8 cellular contexts compared by ENCODE assay signal in genomic region chr22:25235547-25236290, GRCh38. TPM values are rescaled to one million over a fixed set of nuclear protein-coding genes. Genes with fewer than 3 reads are reported as not detected.
A peak's percentile ranks its signal among the peaks of the same experiment; 100 is the strongest.
DNase-seq lines count a peak whose midpoint lies in the region; ATAC-seq and TF ChIP-seq lines count a peak whose summit lies in the region.

No MANE protein-coding gene starts in this region.

- peaks cover 0 to 4% (median 0%) of the 10 kb centered on the region in 3 donors for H3K36me3 Mint-ChIP-seq in CD8-positive, alpha-beta memory T cell
- no peaks in the 10 kb centered on the region for H3K36me3 Mint-ChIP-seq in H9 (ENCODE audit: insufficient read depth in 1 of 3, low read depth in 3 of 3)

- no peak overlapping the region for H3K4me2 ChIP-seq in H9 (ENCODE audit: insufficient read depth, insufficient read length, low read length)

- no peak overlapping the region for H3K18ac ChIP-seq in H9 (ENCODE audit: insufficient read length, low read depth, low read length)

- H3K27me3 Mint-ChIP-seq in CD8-positive, alpha-beta memory T cell, result peaks cover 25 to 60% of the 10 kb centered on the region in 2 donors
- H3K27me3 Mint-ChIP-seq in H9 (ENCODE audit: low read depth), result peaks cover 23% of the 10 kb centered on the region

- no peaks in the 10 kb centered on the region for H3K36me3 ChIP-seq in CD8-positive, alpha-beta memory T cell (ENCODE audit: insufficient read depth, low read length)

- H2AFZ ChIP-seq in H9 (ENCODE audit: low read length), result no peak overlapping the region

- H2AK5ac ChIP-seq in H9 (ENCODE audit: insufficient read length, low read length), result no peak overlapping the region

- no peak overlapping the region for H3T11ph ChIP-seq in H9 (ENCODE audit: low read length)

- no peak overlapping the region for H2BK5ac ChIP-seq in H9 (ENCODE audit: insufficient read length, low read length)

- no peak overlapping the region for H3K9ac ChIP-seq in H9 (ENCODE audit: extremely low read depth, insufficient read length, low read length)

- POLR2A ChIA-PET in CD8-positive, alpha-beta memory T cell (lab: Charles Lee), result no interaction called here

- H2BK20ac ChIP-seq in H9 (ENCODE audit: low read depth, low read length, poor library complexity, severe bottlenecking), result no peak overlapping the region

- no peak overlapping the region for H2BK15ac ChIP-seq in H9 (ENCODE audit: low read depth, low read length)

- H3K79me1 ChIP-seq in H9 (ENCODE audit: insufficient read depth, low read depth, low read length, poor library complexity, severe bottlenecking), result no peaks in the 10 kb centered on the region

- no peak overlapping the region for H3K23ac ChIP-seq in H9 (ENCODE audit: insufficient read length, low read depth, low read length)

- no peak overlapping the region for H3K4ac ChIP-seq in H9 (ENCODE audit: low read depth, low read length)

- no peak overlapping the region for H3K14ac ChIP-seq in H9 (ENCODE audit: insufficient read depth, low read length)

- no peak overlapping the region for H3K27ac ChIP-seq in CD8-positive, alpha-beta memory T cell (ENCODE audit: low read depth, low read length)
- H3K27ac ChIP-seq in H9 (ENCODE audit: insufficient read length, low read depth, low read length), result no peak overlapping the region

- no peak for ATAC-seq in HG03097 (IDR thresholded peaks at IDR 0.05; ENCODE audit: low FRiP score, unreplicated experiment)

- peaks cover 0 to 9% (median 2%) of the 10 kb centered on the region in 3 donors for H3K4me1 Mint-ChIP-seq in CD8-positive, alpha-beta memory T cell
- H3K4me1 Mint-ChIP-seq in H9, result peaks cover 0 to 3% of the 10 kb centered on the region in 2 experiments; a peak in 2 of 4 replicates

- no peaks in the 10 kb centered on the region for H3K9me3 Mint-ChIP-seq in CD8-positive, alpha-beta memory T cell
- H3K9me3 Mint-ChIP-seq in H9, result no peaks in the 10 kb centered on the region

- no peak overlapping the region for H2BK12ac ChIP-seq in H9 (ENCODE audit: insufficient read length, low read depth, low read length)

- H3K9me3 ChIP-seq in CD8-positive, alpha-beta memory T cell (ENCODE audit: low read length), result no peaks in the 10 kb centered on the region
- no peaks in the 10 kb centered on the region for H3K9me3 ChIP-seq in H9 (ENCODE audit: control insufficient read depth, low read depth, low read length)

- H3K23me2 ChIP-seq in H9 (ENCODE audit: insufficient read length, low read depth, low read length, poor library complexity, severe bottlenecking), result no peaks in the 10 kb centered on the region

- CTCF ChIA-PET in CD8-positive, alpha-beta memory T cell (lab: Charles Lee), result no interaction called here

- no peak overlapping the region for H4K5ac ChIP-seq in H9 (ENCODE audit: insufficient read length, low read depth, low read length)

- H3K79me2 ChIP-seq in H9 (ENCODE audit: insufficient read depth, low read length), result no peaks in the 10 kb centered on the region

- peak in 4 of 5 donors; percentile 2 to 63 (median 32) for DNase-seq in CD8-positive, alpha-beta memory T cell
- DNase-seq in H9, result peak; percentile 91
- DNase-seq in NCI-H2196 treated with DMSO at 0.1 percent for 48 hours (lab: John Stamatoyannopoulos, UW; ENCODE audit: unreplicated experiment), result peak; percentile 24
- peak; percentile 17 for DNase-seq in activated CD4-positive, alpha-beta T cell treated with anti-CD3 and anti-CD28 coated beads for 1 hour
- peak; percentile 62 for DNase-seq in cerebellar cortex (ENCODE audit: low spot score)
- DNase-seq in kidney glomerular epithelial cell (lab: John Stamatoyannopoulos, UW), result peak; percentile 65
- peak; percentile 71 for DNase-seq in stimulated activated CD4-positive, alpha-beta T cell treated with anti-CD3 and anti-CD28 coated beads, Interleukin-4, amount 100 ng/mL, for 1 hour

- TF ChIP-seq CTCF in H9 (conservative IDR thresholded peaks at IDR 0.05), result peak; percentile 88

- no peak overlapping the region for H4K91ac ChIP-seq in H9 (ENCODE audit: insufficient read length, low read depth, low read length)

- no peak overlapping the region for H3K56ac ChIP-seq in H9 (ENCODE audit: insufficient read length, low read depth, low read length)

- peak overlapping the region in 2 of 7 donors; percentile 20 to 87 for H3K4me3 Mint-ChIP-seq in CD8-positive, alpha-beta memory T cell
- no peak overlapping the region for H3K4me3 Mint-ChIP-seq in H9

- H3K4me3 ChIP-seq in CD8-positive, alpha-beta memory T cell (ENCODE audit: low read length), result no peak overlapping the region

- no peak overlapping the region for H3K27ac Mint-ChIP-seq in CD8-positive, alpha-beta memory T cell
- H3K27ac Mint-ChIP-seq in H9, result no peak overlapping the region

- H4K20me1 ChIP-seq in H9 (ENCODE audit: control insufficient read depth, insufficient read depth, insufficient read length), result no peaks in the 10 kb centered on the region

- H3K4me1 ChIP-seq in CD8-positive, alpha-beta memory T cell (ENCODE audit: insufficient read depth, low read length), result no peaks in the 10 kb centered on the region
- H3K4me1 ChIP-seq in H9 (ENCODE audit: insufficient read depth, low read length), result no peaks in the 10 kb centered on the region

- no peak overlapping the region for H2BK120ac ChIP-seq in H9 (ENCODE audit: low read depth, low read length, poor library complexity, severe bottlenecking)

- no CpG with 5 or more reads among the region's 30 CpGs for WGBS in H9 (ENCODE audit: extremely low coverage, insufficient read length, low lambda C conversion rate)

- no peaks in the 10 kb centered on the region for H3K27me3 ChIP-seq in CD8-positive, alpha-beta memory T cell (ENCODE audit: insufficient read depth, low read length, poor library complexity, severe bottlenecking)
- no peaks in the 10 kb centered on the region for H3K27me3 ChIP-seq in H9 (ENCODE audit: insufficient read depth, low read length)

- no peak overlapping the region for H4K8ac ChIP-seq in H9 (replicated peaks; ENCODE audit: insufficient read length, low read depth, low read length)

RNA-seq across cellular contexts. Expression of gene CRYBB2, which starts 16.3 kb away (rescaled TPM):
- not detected for total RNA-seq in CD8-positive, alpha-beta memory T cell
- not detected for polyA plus RNA-seq in CD8-positive, alpha-beta memory T cell
- not detected in 2 replicates for total RNA-seq in H9 (2021)

RNA-seq across cellular contexts. Expression of gene CRYBB3, which starts 36.1 kb away (rescaled TPM):
- under 1 TPM; 0.26 to 0.47 TPM for total RNA-seq in CD8-positive, alpha-beta memory T cell
- polyA plus RNA-seq in CD8-positive, alpha-beta memory T cell, result not detected
- total RNA-seq in H9 (2021), result 0.39 and 0.53 TPM in 2 replicates

Comparison
In these comparisons a context has a peak if more than half of its experiments do, and no peak if none do; other contexts are left out.
1. DNase-seq: peak in every context shown above with its lines; median percentile 91 in H9; 71 in stimulated activated CD4-positive, alpha-beta T cell treated with anti-CD3 and anti-CD28 coated beads, Interleukin-4, amount 100 ng/mL, for 1 hour; 65 in kidney glomerular epithelial cell; 62 in cerebellar cortex; 32 in CD8-positive, alpha-beta memory T cell; 24 in NCI-H2196 treated with DMSO at 0.1 percent for 48 hours; 17 in activated CD4-positive, alpha-beta T cell treated with anti-CD3 and anti-CD28 coated beads for 1 hour.